8 cellular contexts compared by ENCODE assay signal in the genomic region with DNA sequence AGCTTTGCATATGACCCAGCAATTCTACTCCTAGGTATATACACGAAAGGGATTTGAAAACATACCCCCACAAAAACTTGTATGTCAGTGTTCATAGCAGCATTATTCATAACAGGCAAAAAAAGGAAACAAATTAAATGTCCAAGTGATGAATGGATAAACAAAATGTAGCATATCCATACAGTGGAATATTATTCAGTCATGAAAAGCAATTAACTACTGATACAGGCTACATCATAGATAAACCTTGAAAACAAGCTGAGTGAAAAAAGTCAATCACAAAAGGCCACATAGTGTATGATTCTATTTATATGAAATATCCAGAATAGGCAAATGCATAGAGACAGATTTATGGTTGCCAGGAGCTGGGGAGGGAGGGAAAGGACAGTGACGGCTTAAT. TPM values are rescaled to one million over a fixed set of nuclear protein-coding genes. Genes with fewer than 3 reads are reported as not detected.
DNase-seq lines count a peak whose midpoint lies in the region; ATAC-seq and TF ChIP-seq lines count a peak whose summit lies in the region.

No MANE protein-coding gene starts in this region.

- peak overlapping the region; percentile 96 for H3K4me2 ChIP-seq in OCI-LY1 (ENCODE audit: low read length)
- peak overlapping the region; percentile 97 for H3K4me2 ChIP-seq in neural progenitor cell

- H3K4me3 Mint-ChIP-seq in effector memory CD8-positive, alpha-beta T cell, result peak overlapping the region; percentile 96 to 99
- peak overlapping the region; percentile 99 for H3K4me3 Mint-ChIP-seq in neural progenitor cell

- H3K36me3 ChIP-seq in OCI-LY1 (ENCODE audit: insufficient read depth, low read length), result peaks cover 29% of the 10 kb centered on the region
- peaks cover 5% of the 10 kb centered on the region for H3K36me3 ChIP-seq in neural progenitor cell

- peak overlapping the region; percentile 91 for H3K9ac ChIP-seq in OCI-LY1 (ENCODE audit: low read length)
- H3K9ac ChIP-seq in neural progenitor cell, result no peak overlapping the region

- no peak for ATAC-seq in effector memory CD8-positive, alpha-beta T cell (replicated peaks)
- ATAC-seq in left cardiac atrium, result no peak

- H4K20me1 ChIP-seq in OCI-LY1 (ENCODE audit: insufficient read depth, low read length) (no peaks in the 10 kb centered on the region), neural progenitor cell (ENCODE audit: low read depth) (no peaks in the 10 kb centered on the region)

- no peak for DNase-seq in effector memory CD8-positive, alpha-beta T cell
- DNase-seq in neural progenitor cell (ENCODE audit: low spot score), result no peak
- no peak for DNase-seq in SIG-M5 (lab: John Stamatoyannopoulos, UW)
- no peak for DNase-seq in stimulated activated CD8-positive, alpha-beta memory T cell treated with anti-CD3 and anti-CD28 coated beads, Interleukin-4, amount 100 ng/mL, for 48 hours
- no peak for DNase-seq in NCI-H1417 (lab: John Stamatoyannopoulos, UW)
- no peak for DNase-seq in left cardiac atrium

- H3K4me1 ChIP-seq in OCI-LY1 (ENCODE audit: insufficient read depth, low read length, severe bottlenecking) (peaks cover 21% of the 10 kb centered on the region), neural progenitor cell (peaks cover 6% of the 10 kb centered on the region)

- H3K27ac Mint-ChIP-seq in effector memory CD8-positive, alpha-beta T cell, result peak overlapping the region; percentile 98
- no peak overlapping the region for H3K27ac Mint-ChIP-seq in neural progenitor cell

- intact Hi-C loops in left cardiac atrium (cut with DNase I), result no loop called here

- H3K9me3 ChIP-seq in OCI-LY1 (ENCODE audit: low read length) (no peaks in the 10 kb centered on the region), neural progenitor cell (ENCODE audit: low read depth) (no peaks in the 10 kb centered on the region)

- H3K27me3 ChIP-seq in OCI-LY1 (ENCODE audit: insufficient read depth, low read length) (no peaks in the 10 kb centered on the region), neural progenitor cell (no peaks in the 10 kb centered on the region)

- H2AFZ ChIP-seq in OCI-LY1 (ENCODE audit: low read length) (no peak overlapping the region), neural progenitor cell (replicated peaks) (no peak overlapping the region)

- H3K79me2 ChIP-seq in OCI-LY1 (ENCODE audit: insufficient read depth, low read length), result peaks cover 12% of the 10 kb centered on the region
- H3K79me2 ChIP-seq in neural progenitor cell (ENCODE audit: low read depth), result peaks cover 29% of the 10 kb centered on the region

- peaks cover 26% of the 10 kb centered on the region for H3K36me3 Mint-ChIP-seq in effector memory CD8-positive, alpha-beta T cell (ENCODE audit: insufficient read depth)
- peaks cover 17% of the 10 kb centered on the region for H3K36me3 Mint-ChIP-seq in neural progenitor cell

- no peaks in the 10 kb centered on the region for H3K9me2 ChIP-seq in OCI-LY1 (ENCODE audit: low read depth, low read length)

- H3K27me3 Mint-ChIP-seq in effector memory CD8-positive, alpha-beta T cell, result no peaks in the 10 kb centered on the region
- peaks cover 4% of the 10 kb centered on the region for H3K27me3 Mint-ChIP-seq in neural progenitor cell (ENCODE audit: insufficient read depth, low read depth)

- TF ChIP-seq CTCF in GM12875 (IDR thresholded peaks at IDR 0.05; ENCODE audit: borderline replicate concordance, insufficient read depth, low read depth, low read length), result no peak
- TF ChIP-seq CTCF in OCI-LY1 (IDR thresholded peaks at IDR 0.05; ENCODE audit: low read length), result no peak
- no peak for TF ChIP-seq CTCF in neural progenitor cell (IDR thresholded peaks at IDR 0.05)

- peaks cover 22% of the 10 kb centered on the region in 2 donors for H3K4me1 Mint-ChIP-seq in effector memory CD8-positive, alpha-beta T cell (ENCODE audit: low read depth in 2 of 2)
- peaks cover 17% of the 10 kb centered on the region for H3K4me1 Mint-ChIP-seq in neural progenitor cell

- H3F3A ChIP-seq in OCI-LY1 (ENCODE audit: insufficient read depth, low read length) (no peaks in the 10 kb centered on the region), neural progenitor cell (ENCODE audit: low read depth) (peaks cover 4% of the 10 kb centered on the region)

- H3K9me3 Mint-ChIP-seq in effector memory CD8-positive, alpha-beta T cell, result no peaks in the 10 kb centered on the region
- no peaks in the 10 kb centered on the region for H3K9me3 Mint-ChIP-seq in neural progenitor cell

- H3K4me3 ChIP-seq in GM12875 (ENCODE audit: low read depth, low read length) (peak overlapping the region; percentile 77), OCI-LY1 (ENCODE audit: low read depth, low read length, poor library complexity, severe bottlenecking) (peak overlapping the region; percentile 87), neural progenitor cell (peak overlapping the region; percentile 85)

- H3K27ac ChIP-seq in OCI-LY1 (ENCODE audit: low read depth, low read length, poor library complexity, severe bottlenecking) (peak overlapping the region; percentile 81), neural progenitor cell (no peak overlapping the region)

RNA-seq across cellular contexts. Expression of gene EME1, which starts 0.7 kb away (rescaled TPM):
- total RNA-seq in neural progenitor cell (ENCODE audit: low replicate concordance), result 26.6 and 31.3 TPM in 2 replicates
- total RNA-seq in left cardiac atrium, result 1 to 10 TPM in 1 of 2 donors, under 1 TPM in 1; 0.24 to 1.3 TPM

RNA-seq across cellular contexts. Expression of gene MRPL27, which starts 0.7 kb away (rescaled TPM):
- total RNA-seq in neural progenitor cell (ENCODE audit: low replicate concordance), result 39.1 and 50.4 TPM in 2 replicates
- 10 to 100 TPM; 68.6 to 78.5 TPM for total RNA-seq in left cardiac atrium

RNA-seq across cellular contexts. Expression of gene LRRC59, which starts 23.6 kb away (rescaled TPM):
- 57.0 and 63.8 TPM in 2 replicates for total RNA-seq in neural progenitor cell (ENCODE audit: low replicate concordance)
- 10 to 100 TPM; 35.3 to 70.5 TPM for total RNA-seq in left cardiac atrium

RNA-seq across cellular contexts. Expression of gene XYLT2, which starts 27.8 kb away (rescaled TPM):
- total RNA-seq in neural progenitor cell (ENCODE audit: low replicate concordance) (12.2 and 33.0 TPM in 2 replicates), left cardiac atrium (10 to 100 TPM; 13.6 to 17.3 TPM)

RNA-seq across cellular contexts. Expression of gene ACSF2, which starts 52.3 kb away (rescaled TPM):
- 15.2 and 28.8 TPM in 2 replicates for total RNA-seq in neural progenitor cell (ENCODE audit: low replicate concordance)
- 10 to 100 TPM; 64.8 to 66.4 TPM for total RNA-seq in left cardiac atrium

Comparison
In these comparisons a context has a peak if more than half of its experiments do, and no peak if none do; other contexts are left out.
1. RNA of gene EME1, which starts 0.7 kb away (total RNA-seq): 26.6 to 31.3 TPM in neural progenitor cell; 0.24 to 1.3 TPM in left cardiac atrium; every median in the first group is over 10 times any median in the second.
2. Peak in every context shown above with its lines, with median percentiles within 50 percentile points of each other: H3K4me3 ChIP-seq.